Comparison of ENCODE assay signal across 1 cellular context in the genomic region with DNA sequence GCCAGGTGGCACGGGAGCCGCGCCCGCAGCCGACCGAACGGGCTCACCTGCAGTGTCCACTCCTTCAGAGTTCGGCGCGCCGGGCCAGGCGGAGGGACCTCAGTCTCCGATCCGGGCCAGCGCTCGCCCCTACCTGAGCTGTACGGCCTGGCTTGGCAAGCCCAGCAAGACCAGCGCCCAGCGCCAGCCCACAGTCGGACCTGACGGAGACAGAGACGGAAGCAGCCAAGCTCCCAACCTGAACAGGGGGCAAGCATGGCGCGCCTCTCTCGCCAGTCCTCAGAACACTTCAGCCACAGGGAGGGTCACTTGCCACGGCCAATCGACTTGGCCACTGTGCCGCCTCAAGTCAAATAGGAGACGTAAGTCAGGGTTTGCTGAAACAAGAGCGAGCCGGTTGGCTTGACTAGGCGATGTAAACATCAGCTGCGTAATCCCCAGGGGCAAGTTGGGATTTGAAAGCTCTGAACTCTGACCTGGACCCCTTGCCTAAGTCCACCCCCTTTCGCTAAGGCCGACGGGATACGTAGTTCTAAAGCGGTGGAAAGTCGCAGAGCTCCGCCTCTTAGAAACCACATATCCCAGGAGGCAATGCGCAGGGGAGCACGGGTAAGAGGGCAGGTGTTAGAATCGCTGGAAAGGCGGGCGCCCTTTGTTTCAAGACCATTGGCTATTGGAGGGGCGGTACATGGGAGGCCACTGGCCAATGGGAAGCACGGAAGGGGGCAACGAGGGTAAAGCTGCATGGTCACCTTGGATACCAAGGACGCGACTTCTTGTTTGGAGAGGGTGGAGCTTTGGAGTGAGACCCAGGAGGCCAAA.
TF ChIP-seq lines count a peak whose summit lies in the region.
"Not testable (repeated sequence)": the region's sequence is repeated elsewhere in the genome, so short reads cannot be mapped to it uniquely, and the experiment has no call there.

Gene CCDC146, plus strand, starts transcription at position 756 of the 822 bp plus-strand sequence. CDS start 45,054 bp downstream, outside the sequence.

TF ChIP-seq in HepG2, 621 proteins besides CTCF, POLR2A, EP300 and RAD21 (continued from another document and continues in another):
- TF ChIP-seq CEBPB (IDR thresholded peaks at IDR 0.05; ENCODE audit: borderline replicate concordance, low read depth, low read length) (peak; percentile 17; the same call in 1 of the 2 replicates), ZNF639 (CRISPR knock-in tag; conservative IDR thresholded peaks at IDR 0.05) (peak; percentile 54; the same call in 1 of the 2 replicates), HOXA3 (CRISPR knock-in tag; IDR thresholded peaks at IDR 0.05) (peak; percentile 61; the same call in 1 of the 2 replicates), SMAD3 (CRISPR knock-in tag; IDR thresholded peaks at IDR 0.05) (peak; percentile 62; the same call in 1 of the 2 replicates), ATF7-NPFF (CRISPR knock-in tag; IDR thresholded peaks at IDR 0.05; ENCODE audit: low read depth) (0 out of 2 replicates have a peak, but pooled peaks have one; percentile 22), RXRB (CRISPR knock-in tag; IDR thresholded peaks at IDR 0.05; ENCODE audit: borderline replicate concordance) (peak; percentile 76), GLI4 (CRISPR knock-in tag; IDR thresholded peaks at IDR 0.05; ENCODE audit: borderline replicate concordance) (peak; percentile 37; the same call in 1 of the 2 replicates), HMG20B (CRISPR knock-in tag; conservative IDR thresholded peaks at IDR 0.05) (peak; percentile 67; the same call in 1 of the 2 replicates), FOXA3 (CRISPR knock-in tag; IDR thresholded peaks at IDR 0.05) (peak; percentile 57), HMGXB4 (CRISPR knock-in tag; IDR thresholded peaks at IDR 0.05; ENCODE audit: borderline replicate concordance in 1 of 2, low read depth in 1 of 2) (peak in 1 of 2 experiments; percentile 36; a peak in 1 of 4 replicates), KLF16 (CRISPR knock-in tag; IDR thresholded peaks at IDR 0.05) (peak in 1 of 2 experiments; percentile 75; a peak in 1 of 4 replicates), HIVEP1 (CRISPR knock-in tag; IDR thresholded peaks at IDR 0.05) (0 out of 2 replicates have a peak, but pooled peaks have one; percentile 39), HDAC1 (CRISPR knock-in tag; IDR thresholded peaks at IDR 0.05) (peak; percentile 94), IKZF5 (CRISPR knock-in tag; IDR thresholded peaks at IDR 0.05) (0 out of 2 replicates have a peak, but pooled peaks have one; percentile 45), RBFOX2 (IDR thresholded peaks at IDR 0.05; ENCODE audit: low read depth, low read length) (peak; percentile 46), BCL3 (CRISPR knock-in tag; IDR thresholded peaks at IDR 0.05) (0 out of 2 replicates have a peak, but pooled peaks have one; percentile 46), ZFY (CRISPR knock-in tag; IDR thresholded peaks at IDR 0.05) (peak; percentile 55; the same call in 1 of the 2 replicates), SIN3A (IDR thresholded peaks at IDR 0.05; ENCODE audit: borderline replicate concordance, low read depth, low read length) (peak; percentile 84)
- TF ChIP-seq, protein P1, sequence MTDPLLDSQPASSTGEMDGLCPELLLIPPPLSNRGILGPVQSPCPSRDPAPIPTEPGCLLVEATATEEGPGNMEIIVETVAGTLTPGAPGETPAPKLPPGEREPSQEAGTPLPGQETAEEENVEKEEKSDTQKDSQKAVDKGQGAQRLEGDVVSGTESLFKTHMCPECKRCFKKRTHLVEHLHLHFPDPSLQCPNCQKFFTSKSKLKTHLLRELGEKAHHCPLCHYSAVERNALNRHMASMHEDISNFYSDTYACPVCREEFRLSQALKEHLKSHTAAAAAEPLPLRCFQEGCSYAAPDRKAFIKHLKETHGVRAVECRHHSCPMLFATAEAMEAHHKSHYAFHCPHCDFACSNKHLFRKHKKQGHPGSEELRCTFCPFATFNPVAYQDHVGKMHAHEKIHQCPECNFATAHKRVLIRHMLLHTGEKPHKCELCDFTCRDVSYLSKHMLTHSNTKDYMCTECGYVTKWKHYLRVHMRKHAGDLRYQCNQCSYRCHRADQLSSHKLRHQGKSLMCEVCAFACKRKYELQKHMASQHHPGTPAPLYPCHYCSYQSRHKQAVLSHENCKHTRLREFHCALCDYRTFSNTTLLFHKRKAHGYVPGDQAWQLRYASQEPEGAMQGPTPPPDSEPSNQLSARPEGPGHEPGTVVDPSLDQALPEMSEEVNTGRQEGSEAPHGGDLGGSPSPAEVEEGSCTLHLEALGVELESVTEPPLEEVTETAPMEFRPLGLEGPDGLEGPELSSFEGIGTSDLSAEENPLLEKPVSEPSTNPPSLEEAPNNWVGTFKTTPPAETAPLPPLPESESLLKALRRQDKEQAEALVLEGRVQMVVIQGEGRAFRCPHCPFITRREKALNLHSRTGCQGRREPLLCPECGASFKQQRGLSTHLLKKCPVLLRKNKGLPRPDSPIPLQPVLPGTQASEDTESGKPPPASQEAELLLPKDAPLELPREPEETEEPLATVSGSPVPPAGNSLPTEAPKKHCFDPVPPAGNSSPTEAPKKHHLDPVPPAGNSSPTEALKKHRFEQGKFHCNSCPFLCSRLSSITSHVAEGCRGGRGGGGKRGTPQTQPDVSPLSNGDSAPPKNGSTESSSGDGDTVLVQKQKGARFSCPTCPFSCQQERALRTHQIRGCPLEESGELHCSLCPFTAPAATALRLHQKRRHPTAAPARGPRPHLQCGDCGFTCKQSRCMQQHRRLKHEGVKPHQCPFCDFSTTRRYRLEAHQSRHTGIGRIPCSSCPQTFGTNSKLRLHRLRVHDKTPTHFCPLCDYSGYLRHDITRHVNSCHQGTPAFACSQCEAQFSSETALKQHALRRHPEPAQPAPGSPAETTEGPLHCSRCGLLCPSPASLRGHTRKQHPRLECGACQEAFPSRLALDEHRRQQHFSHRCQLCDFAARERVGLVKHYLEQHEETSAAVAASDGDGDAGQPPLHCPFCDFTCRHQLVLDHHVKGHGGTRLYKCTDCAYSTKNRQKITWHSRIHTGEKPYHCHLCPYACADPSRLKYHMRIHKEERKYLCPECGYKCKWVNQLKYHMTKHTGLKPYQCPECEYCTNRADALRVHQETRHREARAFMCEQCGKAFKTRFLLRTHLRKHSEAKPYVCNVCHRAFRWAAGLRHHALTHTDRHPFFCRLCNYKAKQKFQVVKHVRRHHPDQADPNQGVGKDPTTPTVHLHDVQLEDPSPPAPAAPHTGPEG (CRISPR knock-in tag; IDR thresholded peaks at IDR 0.05): peak; percentile 53; the same call in 1 of the 2 replicates
- TF ChIP-seq, protein P2, sequence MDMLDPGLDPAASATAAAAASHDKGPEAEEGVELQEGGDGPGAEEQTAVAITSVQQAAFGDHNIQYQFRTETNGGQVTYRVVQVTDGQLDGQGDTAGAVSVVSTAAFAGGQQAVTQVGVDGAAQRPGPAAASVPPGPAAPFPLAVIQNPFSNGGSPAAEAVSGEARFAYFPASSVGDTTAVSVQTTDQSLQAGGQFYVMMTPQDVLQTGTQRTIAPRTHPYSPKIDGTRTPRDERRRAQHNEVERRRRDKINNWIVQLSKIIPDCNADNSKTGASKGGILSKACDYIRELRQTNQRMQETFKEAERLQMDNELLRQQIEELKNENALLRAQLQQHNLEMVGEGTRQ (IDR thresholded peaks at IDR 0.05; ENCODE audit: low read depth, low read length): not testable (repeated sequence)
- TF ChIP-seq, protein P2 (CRISPR knock-in tag; IDR thresholded peaks at IDR 0.05; ENCODE audit: borderline replicate concordance): peak; percentile 34; the same call in 1 of the 2 replicates
- TF ChIP-seq, protein P3, sequence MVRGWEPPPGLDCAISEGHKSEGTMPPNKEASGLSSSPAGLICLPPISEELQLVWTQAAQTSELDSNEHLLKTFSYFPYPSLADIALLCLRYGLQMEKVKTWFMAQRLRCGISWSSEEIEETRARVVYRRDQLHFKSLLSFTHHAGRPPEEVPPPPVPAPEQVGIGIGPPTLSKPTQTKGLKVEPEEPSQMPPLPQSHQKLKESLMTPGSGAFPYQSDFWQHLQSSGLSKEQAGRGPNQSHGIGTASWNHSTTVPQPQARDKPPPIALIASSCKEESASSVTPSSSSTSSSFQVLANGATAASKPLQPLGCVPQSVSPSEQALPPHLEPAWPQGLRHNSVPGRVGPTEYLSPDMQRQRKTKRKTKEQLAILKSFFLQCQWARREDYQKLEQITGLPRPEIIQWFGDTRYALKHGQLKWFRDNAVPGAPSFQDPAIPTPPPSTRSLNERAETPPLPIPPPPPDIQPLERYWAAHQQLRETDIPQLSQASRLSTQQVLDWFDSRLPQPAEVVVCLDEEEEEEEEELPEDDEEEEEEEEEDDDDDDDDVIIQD (CRISPR knock-in tag; IDR thresholded peaks at IDR 0.05; ENCODE audit: low read depth): peak; percentile 67; the same call in 1 of the 2 replicates
- TF ChIP-seq, protein P4, sequence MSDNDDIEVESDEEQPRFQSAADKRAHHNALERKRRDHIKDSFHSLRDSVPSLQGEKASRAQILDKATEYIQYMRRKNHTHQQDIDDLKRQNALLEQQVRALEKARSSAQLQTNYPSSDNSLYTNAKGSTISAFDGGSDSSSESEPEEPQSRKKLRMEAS (IDR thresholded peaks at IDR 0.05): peak; percentile 56
- TF ChIP-seq, protein P5, sequence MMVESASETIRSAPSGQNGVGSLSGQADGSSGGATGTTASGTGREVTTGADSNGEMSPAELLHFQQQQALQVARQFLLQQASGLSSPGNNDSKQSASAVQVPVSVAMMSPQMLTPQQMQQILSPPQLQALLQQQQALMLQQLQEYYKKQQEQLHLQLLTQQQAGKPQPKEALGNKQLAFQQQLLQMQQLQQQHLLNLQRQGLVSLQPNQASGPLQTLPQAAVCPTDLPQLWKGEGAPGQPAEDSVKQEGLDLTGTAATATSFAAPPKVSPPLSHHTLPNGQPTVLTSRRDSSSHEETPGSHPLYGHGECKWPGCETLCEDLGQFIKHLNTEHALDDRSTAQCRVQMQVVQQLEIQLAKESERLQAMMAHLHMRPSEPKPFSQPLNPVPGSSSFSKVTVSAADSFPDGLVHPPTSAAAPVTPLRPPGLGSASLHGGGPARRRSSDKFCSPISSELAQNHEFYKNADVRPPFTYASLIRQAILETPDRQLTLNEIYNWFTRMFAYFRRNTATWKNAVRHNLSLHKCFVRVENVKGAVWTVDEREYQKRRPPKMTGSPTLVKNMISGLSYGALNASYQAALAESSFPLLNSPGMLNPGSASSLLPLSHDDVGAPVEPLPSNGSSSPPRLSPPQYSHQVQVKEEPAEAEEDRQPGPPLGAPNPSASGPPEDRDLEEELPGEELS (CRISPR knock-in tag; IDR thresholded peaks at IDR 0.05): peak; percentile 42; the same call in 1 of the 2 replicates
